Comparison of ENCODE assay signal across 13 cellular contexts in the genomic region with DNA sequence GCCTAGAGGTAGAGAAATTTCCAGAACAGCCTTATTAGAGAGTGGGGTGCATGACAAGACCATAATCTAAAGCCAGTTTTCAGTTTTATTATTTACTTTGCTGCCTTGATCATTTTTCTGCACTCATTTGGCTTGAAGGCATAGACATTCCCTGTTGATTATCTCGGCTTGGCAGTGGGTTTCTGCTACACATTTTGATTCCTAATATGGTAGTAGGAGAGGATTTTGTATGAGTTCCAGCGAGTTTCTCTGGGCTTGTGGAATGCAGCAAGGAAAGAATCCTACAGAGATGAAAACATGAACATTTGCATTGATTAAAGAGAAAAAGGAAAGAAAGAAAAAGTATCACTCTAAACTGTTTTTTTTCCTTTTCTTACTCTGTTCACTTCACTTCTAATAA.
DNase-seq lines count a peak whose midpoint lies in the region; ATAC-seq, FAIRE-seq and TF ChIP-seq lines count a peak whose summit lies in the region.
"Had no signal": no experiment of that assay in that cellular context is flagged by ENCODE, and none has a peak within 500 bp of the region (broad histone marks: within the 10 kb centered on the region; RNA-seq: fewer than 3 reads in every experiment).

No MANE protein-coding gene starts in this region.

- H3K4me2 ChIP-seq in IMR-90 (ENCODE audit: low read depth, low read length) = peak overlapping the region; percentile 49; the same call in 1 of the 2 replicates
- no peak overlapping the region for H3K4me2 ChIP-seq in mesendoderm (ENCODE audit: low read length)

- no peak for TF ChIP-seq CTCF in IMR-90 (conservative IDR thresholded peaks at IDR 0.05; ENCODE audit: low read depth, low read length)
- no peak for TF ChIP-seq CTCF in choroid plexus epithelial cell (conservative IDR thresholded peaks at IDR 0.05; ENCODE audit: low read depth, low read length)
- TF ChIP-seq CTCF in CD8-positive, alpha-beta T cell (IDR thresholded peaks at IDR 0.05) = no peak

- peak overlapping the region; percentile 33; the same call in 2 of the 3 replicates for H2BK15ac ChIP-seq in IMR-90 (ENCODE audit: low read depth, low read length)
- H2BK15ac ChIP-seq in mesendoderm (replicated peaks; ENCODE audit: low read depth) = no peak overlapping the region

- no peak overlapping the region for H3K4me3 ChIP-seq in IMR-90 (ENCODE audit: insufficient read depth, low read depth, low read length)
- no peak overlapping the region for H3K4me3 ChIP-seq in choroid plexus epithelial cell (ENCODE audit: low read depth, low read length)
- no peak overlapping the region for H3K4me3 ChIP-seq in mesendoderm (ENCODE audit: low read length)
- no peak overlapping the region for H3K4me3 ChIP-seq in CD8-positive, alpha-beta T cell (ENCODE audit: low read depth, low read length)

- H3K23ac ChIP-seq in IMR-90 (ENCODE audit: low read depth, low read length) = peak overlapping the region; percentile 96; the same call in 1 of the 2 replicates
- no peak overlapping the region for H3K23ac ChIP-seq in mesendoderm (ENCODE audit: low read length)

- H3K9ac ChIP-seq in IMR-90 (ENCODE audit: low read depth, low read length) (peak overlapping the region; percentile 88), mesendoderm (ENCODE audit: low read length) (no peak overlapping the region)

- TF ChIP-seq RAD21 in IMR-90 (IDR thresholded peaks at IDR 0.05; ENCODE audit: low read length) = no peak

- H3K79me1 ChIP-seq in IMR-90 (ENCODE audit: low read depth in 1 of 2, low read length in 2 of 2) (peaks cover 0 to 3% of the 10 kb centered on the region in 2 experiments; a peak in 1 of 4 replicates), mesendoderm (ENCODE audit: low read length) (no peaks in the 10 kb centered on the region)

- H3K14ac ChIP-seq in IMR-90 (replicated peaks; ENCODE audit: low read depth, low read length) = peak overlapping the region; percentile 96

- H2AK9ac ChIP-seq in IMR-90 (replicated peaks; ENCODE audit: low read depth, low read length, poor library complexity) = no peak overlapping the region

- H4K5ac ChIP-seq in IMR-90 (ENCODE audit: low read depth, low read length) (peak overlapping the region; percentile 97), mesendoderm (ENCODE audit: low read length) (no peak overlapping the region)

- no peaks in the 10 kb centered on the region for H3K36me3 Mint-ChIP-seq in CD8-positive, alpha-beta T cell

- H2AFZ ChIP-seq in IMR-90 (replicated peaks; ENCODE audit: low read length, poor library complexity) = no peak overlapping the region

- H3K9me1 ChIP-seq in IMR-90 (ENCODE audit: insufficient read depth, low read length) = 0 out of 2 replicates have a peak, but pooled peaks cover 4% of the 10 kb centered on the region

- H3K56ac ChIP-seq in IMR-90 (ENCODE audit: extremely low read depth, insufficient read depth, low read length) (peak overlapping the region; percentile 92), mesendoderm (ENCODE audit: low read length) (no peak overlapping the region)

- H3K4me1 ChIP-seq in IMR-90 (ENCODE audit: control insufficient read depth, insufficient read depth, low read length) (peaks cover 14% of the 10 kb centered on the region), mesendoderm (ENCODE audit: control insufficient read depth, low read depth, low read length) (no peaks in the 10 kb centered on the region)
- no peaks in the 10 kb centered on the region for H3K4me1 ChIP-seq in CD8-positive, alpha-beta T cell (ENCODE audit: insufficient read depth, low read length)

- H3K27me3 ChIP-seq in IMR-90 (ENCODE audit: control insufficient read depth, insufficient read depth, low read length) (no peaks in the 10 kb centered on the region), mesendoderm (ENCODE audit: insufficient read depth, low read length, poor library complexity) (no peaks in the 10 kb centered on the region)
- no peaks in the 10 kb centered on the region for H3K27me3 ChIP-seq in CD8-positive, alpha-beta T cell (ENCODE audit: insufficient read depth, low read length)

- H3K4ac ChIP-seq in IMR-90 (ENCODE audit: low read depth, low read length) = peak overlapping the region; percentile 96; the same call in 1 of the 2 replicates
- no peak overlapping the region for H3K4ac ChIP-seq in mesendoderm (ENCODE audit: low read depth, low read length)

- no peaks in the 10 kb centered on the region for H3K9me3 Mint-ChIP-seq in CD8-positive, alpha-beta T cell
- H3K9me3 Mint-ChIP-seq: T-helper 1 cell treated with Interleukin-12 subunit alpha and Interleukin-12 subunit beta and Interleukin-4 antibody, amounts not matched to agents 30 μg/mL and 1 μg/mL, for 36 hours had no signal

- DNase-seq in A172 (ENCODE audit: low spot score) (peak; percentile 67), IMR-90 (peak; percentile 87), choroid plexus epithelial cell (ENCODE audit: low read depth) (peak; percentile 94), mesendoderm (peak; percentile 36), GM12892 (ENCODE audit: insufficient read length) (no peak), germinal center (ENCODE audit: low spot score) (no peak)
- DNase-seq in CD8-positive, alpha-beta T cell = no peak
- DNase-seq: islet precursor cell, Karpas-422, NCI-H524 had no signal

- H3K79me2 ChIP-seq in mesendoderm (ENCODE audit: control insufficient read depth, insufficient read depth, low read length) = no peaks in the 10 kb centered on the region

- no peaks in the 10 kb centered on the region for H4K20me1 ChIP-seq in IMR-90 (ENCODE audit: insufficient read depth, low read length)

- H2BK120ac ChIP-seq in IMR-90 (ENCODE audit: low read depth, low read length) (peak overlapping the region; percentile 97), mesendoderm (ENCODE audit: low read depth, low read length) (no peak overlapping the region)

- no peak overlapping the region for H2AK5ac ChIP-seq in IMR-90 (ENCODE audit: low read depth, low read length)
- no peak overlapping the region for H2AK5ac ChIP-seq in mesendoderm (ENCODE audit: low read length)

- H3K4me3 Mint-ChIP-seq in CD8-positive, alpha-beta T cell = no peak overlapping the region
- H3K4me3 Mint-ChIP-seq: T-helper 1 cell treated with Interleukin-12 subunit alpha and Interleukin-12 subunit beta and Interleukin-4 antibody, amounts not matched to agents 30 μg/mL and 1 μg/mL, for 36 hours had no signal

- H3K36me3 ChIP-seq in IMR-90 (ENCODE audit: control insufficient read depth, insufficient read depth, low read length) = no peaks in the 10 kb centered on the region
- H3K36me3 ChIP-seq in mesendoderm (ENCODE audit: control insufficient read depth, insufficient read depth, low read length) = no peaks in the 10 kb centered on the region
- H3K36me3 ChIP-seq in CD8-positive, alpha-beta T cell (ENCODE audit: insufficient read depth, low read length) = no peaks in the 10 kb centered on the region

- H4K8ac ChIP-seq in IMR-90 (ENCODE audit: low read depth in 2 of 2, low read length in 2 of 2) (peak overlapping the region; percentile 74 to 99), mesendoderm (ENCODE audit: low read depth, low read length) (no peak overlapping the region)

- no peaks in the 10 kb centered on the region for H3K4me1 Mint-ChIP-seq in CD8-positive, alpha-beta T cell (ENCODE audit: low read depth)

- in situ Hi-C loops in IMR-90 (cut with MboI; ENCODE audit: low sequenced_read_pairs) = loop anchor here (5.0 to 25.0 kb wide), 7 partner anchors 138 to 1528 kb away; partner anchors contain the start of genes LIN7A and PPP1R12A

- peak overlapping the region; percentile 99 for H3K27ac ChIP-seq in IMR-90 (ENCODE audit: insufficient read depth, low read length)
- no peak overlapping the region for H3K27ac ChIP-seq in mesendoderm (ENCODE audit: low read depth, low read length)
- H3K27ac ChIP-seq in CD8-positive, alpha-beta T cell (ENCODE audit: low read depth, low read length) = no peak overlapping the region

- H2BK5ac ChIP-seq in IMR-90 (ENCODE audit: low read depth, low read length, poor library complexity, severe bottlenecking) = peak overlapping the region; percentile 98
- no peak overlapping the region for H2BK5ac ChIP-seq in mesendoderm (ENCODE audit: low read length)

- H3K9me3 ChIP-seq in IMR-90 (ENCODE audit: control insufficient read depth, insufficient read depth, low read length) = no peaks in the 10 kb centered on the region
- no peaks in the 10 kb centered on the region for H3K9me3 ChIP-seq in CD8-positive, alpha-beta T cell (ENCODE audit: low read length)

- peak overlapping the region; percentile 97 for H4K91ac ChIP-seq in IMR-90 (ENCODE audit: insufficient read depth, low read depth, low read length)

- intact Hi-C loops in IMR-90 (cut with micrococcal nuclease) = loop anchor here (1.0 to 5.0 kb wide), 5 partner anchors 139 to 1718 kb away; partner anchors contain the start of gene PAWR
- intact Hi-C loops in CD8-positive, alpha-beta T cell (cut with DNase I, micrococcal nuclease) = no loop called here

- BruUV-seq in IMR-90 (replicated peaks; lab: Mats Ljungman, UMichigan) = no TSS peak

- H3K27me3 Mint-ChIP-seq in CD8-positive, alpha-beta T cell (ENCODE audit: low read depth) = no peaks in the 10 kb centered on the region

- no CpG with 5 or more reads among the region's 2 CpGs for WGBS in IMR-90 (ENCODE audit: extremely low coverage in 2 of 2, insufficient read length in 1 of 2), 2 experiments
- no CpG with 5 or more reads among the region's 2 CpGs for WGBS in mesendoderm (ENCODE audit: extremely low coverage, insufficient coverage, low lambda C conversion rate)

- H2BK20ac ChIP-seq in IMR-90 (ENCODE audit: low read depth, low read length) = peak overlapping the region; percentile 96

- CTCF ChIA-PET in IMR-90 (lab: Yijun Ruan, JAX) = no interaction called here
- CTCF ChIA-PET in CD8-positive, alpha-beta T cell (lab: Charles Lee) = no interaction called here

- peak overlapping the region; percentile 98 for H3K18ac ChIP-seq in IMR-90 (ENCODE audit: low read depth, low read length)
- no peak overlapping the region for H3K18ac ChIP-seq in mesendoderm (ENCODE audit: low read length)

- ATAC-seq in IMR-90 (ENCODE audit: low read depth) (peak; percentile 75), HG03139 (IDR thresholded peaks at IDR 0.05; ENCODE audit: unreplicated experiment) (no peak)
- no peak for ATAC-seq in CD8-positive, alpha-beta T cell

- no peak for FAIRE-seq in GM12892 (lab: Jason Lieb, UNC)
- FAIRE-seq: A204.1 had no signal

- no peak for TF ChIP-seq POLR2A in IMR-90 (IDR thresholded peaks at IDR 0.05; ENCODE audit: low read depth, low read length)
- no peak for TF ChIP-seq POLR2A in GM12892 (IDR thresholded peaks at IDR 0.05; ENCODE audit: low read depth, low read length)

- dilution Hi-C loops in IMR-90 (cut with HindIII; ENCODE audit: low sequenced_read_pairs, unreplicated experiment) = no loop called here

- no peak overlapping the region for H3K27ac Mint-ChIP-seq in CD8-positive, alpha-beta T cell
- H3K27ac Mint-ChIP-seq: T-helper 1 cell treated with Interleukin-12 subunit alpha and Interleukin-12 subunit beta and Interleukin-4 antibody, amounts not matched to agents 30 μg/mL and 1 μg/mL, for 36 hours had no signal

- POLR2A ChIA-PET in IMR-90 (lab: Charles Lee; ENCODE audit: unreplicated experiment) = interaction anchor here (0.6 kb wide), 1 partner anchor 89 kb away, joined by 3 read pairs; no protein-coding TSS in a partner anchor
- POLR2A ChIA-PET in CD8-positive, alpha-beta T cell (lab: Charles Lee) = no interaction called here

Comparison
In these comparisons a context has a peak if more than half of its experiments do, and no peak if none do; other contexts are left out.
1. DNase-seq: peak in A172 (single experiment), IMR-90 (single experiment), choroid plexus epithelial cell (single experiment) and mesendoderm (single experiment); none in GM12892 (single experiment), CD8-positive, alpha-beta T cell (0 of 7) and germinal center (single experiment).